In genomic region chr4:71941001-71941400, GRCh38 we compare ENCODE assay signal across 9 cellular contexts.
DNase-seq lines count a peak whose midpoint lies in the region; ATAC-seq and TF ChIP-seq lines count a peak whose summit lies in the region.
"Had no signal": no experiment of that assay in that cellular context is flagged by ENCODE, and none has a peak within 500 bp of the region (broad histone marks: within the 10 kb centered on the region; RNA-seq: fewer than 3 reads in every experiment).

No MANE protein-coding gene starts in this region.

- POLR2A ChIA-PET in AG04450 (lab: Yijun Ruan, JAX) = no interaction called here

- CTCF ChIA-PET in AG04450 (lab: Charles Lee) = no interaction called here

- no peak overlapping the region for H3K4me3 ChIP-seq in AG04450 (ENCODE audit: low read depth, low read length)
- H3K4me3 ChIP-seq in NT2/D1 (ENCODE audit: insufficient read length, low read depth) = no peak overlapping the region
- H3K4me3 ChIP-seq in foreskin fibroblast (ENCODE audit: low read depth in 1 of 2, low read length in 2 of 2) = no peak overlapping the region
- no peak overlapping the region for H3K4me3 ChIP-seq in gastroesophageal sphincter

- no peak overlapping the region for H3K9ac ChIP-seq in NT2/D1 (ENCODE audit: insufficient read length, low read depth)

- 50 to 73% methylated on average over 1 of the region's 1 CpG for WGBS in gastroesophageal sphincter (ENCODE audit: low coverage in 1 of 2), 2 donors

- peak; percentile 41; the same call in 1 of the 2 replicates for TF ChIP-seq CTCF in AG04450 (IDR thresholded peaks at IDR 0.05; ENCODE audit: low read depth, low read length)
- TF ChIP-seq CTCF in GM12872 (IDR thresholded peaks at IDR 0.05; ENCODE audit: insufficient read depth, low read depth, low read length) = peak; percentile 41; the same call in 1 of the 3 replicates
- peak; percentile 38 for TF ChIP-seq CTCF in foreskin fibroblast (IDR thresholded peaks at IDR 0.05; ENCODE audit: low read depth, low read length)
- TF ChIP-seq CTCF in gastroesophageal sphincter (IDR thresholded peaks at IDR 0.05) = no peak

- no peak for TF ChIP-seq POLR2A in gastroesophageal sphincter (IDR thresholded peaks at IDR 0.05)

- H3K27me3 ChIP-seq in AG04450 (ENCODE audit: control insufficient read depth, insufficient read depth, low read length) (no peaks in the 10 kb centered on the region), NT2/D1 (ENCODE audit: insufficient read depth, insufficient read length) (no peaks in the 10 kb centered on the region), gastroesophageal sphincter (no peaks in the 10 kb centered on the region)

- no peak for ATAC-seq in gastroesophageal sphincter
- ATAC-seq in HG02970 (IDR thresholded peaks at IDR 0.05; ENCODE audit: low FRiP score, unreplicated experiment) = no peak
- ATAC-seq: activated CD4-positive, CD25-positive, alpha-beta regulatory T cell treated with anti-CD3 and anti-CD28 coated beads, Interleukin-2, amount 50 U/mL, for 24 hours had no signal

- H3K36me3 ChIP-seq in NT2/D1 (ENCODE audit: insufficient read depth, insufficient read length, low read length) (no peaks in the 10 kb centered on the region), gastroesophageal sphincter (no peaks in the 10 kb centered on the region)

- H3K27ac ChIP-seq in AG04450 (ENCODE audit: low read depth, low read length) = no peak overlapping the region
- H3K27ac ChIP-seq in gastroesophageal sphincter = no peak overlapping the region

- no peak for TF ChIP-seq EP300 in gastroesophageal sphincter (IDR thresholded peaks at IDR 0.05)

- H3K4me1 ChIP-seq in NT2/D1 (ENCODE audit: insufficient read depth, insufficient read length) = no peaks in the 10 kb centered on the region
- no peaks in the 10 kb centered on the region for H3K4me1 ChIP-seq in gastroesophageal sphincter

- H3K9me3 ChIP-seq in AG04450 (ENCODE audit: control insufficient read depth, insufficient read depth, low read length) (no peaks in the 10 kb centered on the region), NT2/D1 (ENCODE audit: insufficient read depth, low read length) (peaks cover 8% of the 10 kb centered on the region), gastroesophageal sphincter (no peaks in the 10 kb centered on the region)

- DNase-seq in AG04450 (ENCODE audit: low read depth, low spot score) = no peak
- DNase-seq in NT2/D1 (ENCODE audit: low read depth, low spot score) = peak; percentile 42
- DNase-seq in foreskin fibroblast = no peak
- no peak for DNase-seq in C1 segment of cervical spinal cord (lab: John Stamatoyannopoulos, UW)
- DNase-seq in stimulated activated CD4-positive, alpha-beta T cell treated with anti-CD3 and anti-CD28 coated beads, Interleukin-1b, Interleukin-23, amount 100 ng/mL, for 48 hours = no peak

Comparison
In these comparisons a context has a peak if more than half of its experiments do, and no peak if none do; other contexts are left out.
1. CTCF ChIP-seq: peak in AG04450 (single experiment), GM12872 (single experiment) and foreskin fibroblast (single experiment); none in gastroesophageal sphincter (0 of 4).